In the genomic region with DNA sequence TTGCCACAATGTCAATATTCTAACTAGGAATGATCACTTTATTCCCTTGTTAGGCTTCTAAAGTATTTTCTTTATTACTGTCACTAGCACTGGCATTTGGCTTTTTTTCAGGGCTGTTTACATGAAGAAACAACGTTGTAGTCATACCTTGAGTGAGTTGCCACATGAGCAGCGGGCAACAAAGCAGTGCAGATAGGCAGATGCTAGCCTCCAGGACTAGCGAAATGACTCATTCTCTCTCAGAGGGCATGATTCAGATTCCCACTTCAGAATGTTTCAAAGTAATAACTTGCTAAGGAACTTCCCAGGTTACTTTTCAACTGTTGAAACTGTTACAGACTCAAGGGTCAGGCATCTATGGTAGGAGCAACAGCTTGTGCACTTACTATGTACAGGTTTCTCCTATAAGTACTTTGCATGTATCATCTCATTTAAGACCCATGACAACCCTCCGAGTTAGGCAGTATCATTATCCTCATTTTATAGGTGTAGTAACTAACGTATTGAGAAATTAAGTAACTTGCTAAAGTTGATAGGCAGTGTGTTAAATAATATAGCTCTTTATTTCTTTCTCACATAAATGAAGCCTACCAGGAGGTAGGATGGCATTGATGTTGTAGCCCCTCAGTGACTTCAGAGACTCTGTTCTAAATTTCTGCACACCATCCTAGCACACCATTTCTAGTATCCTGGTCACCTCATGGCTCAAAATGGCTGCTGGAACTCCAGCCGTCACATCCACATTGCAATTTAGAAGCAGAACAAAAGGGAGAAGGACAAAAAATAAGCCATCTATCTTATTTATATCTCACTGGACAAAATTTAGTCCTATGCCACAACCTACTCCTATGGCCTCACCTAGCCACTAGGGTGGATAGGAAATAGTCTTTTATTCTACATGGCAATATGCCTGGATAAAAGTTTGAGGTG, we compare ENCODE assay signal across 1 cellular context.
TF ChIP-seq lines count a peak whose summit lies in the region.

No MANE protein-coding gene starts in this region.

TF ChIP-seq in HepG2, 621 proteins besides CTCF, POLR2A, EP300 and RAD21:
- TF ChIP-seq SNRNP70 (IDR thresholded peaks at IDR 0.05; ENCODE audit: low read depth, low read length) (no peak), ZNF879 (CRISPR knock-in tag; IDR thresholded peaks at IDR 0.05) (no peak)
TF ChIP-seq in HepG2: peak in this region for 0.
